ENCODE assay signal across 24 cellular contexts in genomic region chr1:203459671-203460201, GRCh38. TPM values are rescaled to one million over a fixed set of nuclear protein-coding genes. Genes with fewer than 3 reads are reported as not detected.
DNase-seq lines count a peak whose midpoint lies in the region; ATAC-seq, FAIRE-seq and TF ChIP-seq lines count a peak whose summit lies in the region.
"Had no signal": no experiment of that assay in that cellular context is flagged by ENCODE, and none has a peak within 500 bp of the region (broad histone marks: within the 10 kb centered on the region; RNA-seq: fewer than 3 reads in every experiment).

No MANE protein-coding gene starts in this region.

- WGBS in GM12878 (ENCODE audit: insufficient coverage, insufficient replicate concordance, low lambda C conversion rate, missing lambda C conversion rate) = 20% methylated on average over 8 of the region's 8 CpGs

- RAD21 ChIA-PET in GM12878 (lab: Charles Lee; ENCODE audit: unreplicated experiment) = interaction anchor here (1.5 kb wide), 1 partner anchor 28 kb away, joined by 4 read pairs; no protein-coding TSS in a partner anchor

- H3K27me3 ChIP-seq in DOHH2 (ENCODE audit: control insufficient read depth, low read length) (no peaks in the 10 kb centered on the region), OCI-LY1 (ENCODE audit: insufficient read depth, low read length) (no peaks in the 10 kb centered on the region), GM12878 (replicated peaks in 1 of 2; ENCODE audit: control insufficient read depth in 2 of 2, insufficient read depth in 2 of 2, low read length in 1 of 2) (no peaks in the 10 kb centered on the region; a peak in 1 of 4 replicates)
- H3K27me3 ChIP-seq: BE2C had no signal

- H3K9me3 ChIP-seq in DOHH2 (ENCODE audit: control insufficient read depth, insufficient read depth, low read length) (no peaks in the 10 kb centered on the region), OCI-LY1 (ENCODE audit: low read length) (no peaks in the 10 kb centered on the region), GM12878 (replicated peaks; ENCODE audit: control insufficient read depth, insufficient read depth, low read length) (no peaks in the 10 kb centered on the region)
- H3K9me3 ChIP-seq: BE2C, HAP-1 had no signal

- H2AFZ ChIP-seq in OCI-LY1 (ENCODE audit: low read length) = no peak overlapping the region; the same call in 1 of the 2 replicates
- no peak overlapping the region for H2AFZ ChIP-seq in GM12878 (ENCODE audit: control insufficient read depth, low read depth, low read length)
- H2AFZ ChIP-seq: GM23248 had no signal

- POLR2A ChIA-PET in GM12878 (lab: Charles Lee) = interaction anchor here (0.6 to 0.7 kb wide), 2 partner anchors 107 to 1057 kb away, joined by 3 to 4 read pairs; partner anchors contain the start of gene MDM4

- SMC1A ChIA-PET in GM12878 (lab: Charles Lee; ENCODE audit: uncharacterized antibody, unreplicated experiment) = interaction anchor here (0.7 to 1.2 kb wide), 4 partner anchors 13 to 45 kb away, joined by 3 to 4 read pairs (median 4); no protein-coding TSS in a partner anchor

- DNase-seq in GM12878 (ENCODE audit: low read depth, low spot score) (no peak), GDM1 (lab: John Stamatoyannopoulos, UW) (no peak), NK-92 (lab: John Stamatoyannopoulos, UW; ENCODE audit: unreplicated experiment) (no peak), KG1 (lab: John Stamatoyannopoulos, UW) (no peak)
- DNase-seq: BE2C; C1 segment of cervical spinal cord; CD4-positive, CD25-positive, alpha-beta regulatory T cell; CD8-positive, alpha-beta memory T cell; COR-L47; DMS 273 treated with DMSO at 0.1 percent for 48 hours; DMS53; DND-41; GM23248; IMR-90; KBM-7 had no signal

- no peaks in the 10 kb centered on the region for H3K79me2 ChIP-seq in DOHH2 (ENCODE audit: control insufficient read depth, low read length)
- no peaks in the 10 kb centered on the region for H3K79me2 ChIP-seq in OCI-LY1 (ENCODE audit: insufficient read depth, low read length)
- no peaks in the 10 kb centered on the region for H3K79me2 ChIP-seq in GM12878 (ENCODE audit: control insufficient read depth, insufficient read depth, low read length)

- CTCF ChIA-PET in GM12878 (lab: Yijun Ruan, JAX) = interaction anchor here (1.1 to 1.2 kb wide), 2 partner anchors 118 to 192 kb away, joined by 3 to 4 read pairs; no protein-coding TSS in a partner anchor

- H3K4me2 ChIP-seq in DOHH2 (ENCODE audit: low read length) (peak overlapping the region; percentile 68), OCI-LY1 (ENCODE audit: low read length) (peak overlapping the region; percentile 3; the same call in 1 of the 2 replicates), GM12878 (ENCODE audit: control insufficient read depth, insufficient read depth) (no peak overlapping the region)

- no peak for TF ChIP-seq EP300 in GM12878 (IDR thresholded peaks at IDR 0.05; ENCODE audit: borderline replicate concordance in 1 of 2, control insufficient read depth in 1 of 2, low read depth in 2 of 2, low read length in 2 of 2)

- in situ Hi-C loops in GM12878 (cut with MboI) = no loop called here

- no peak for ATAC-seq in GM12878

- no peaks in the 10 kb centered on the region for H4K20me1 ChIP-seq in DOHH2 (ENCODE audit: control insufficient read depth, insufficient read depth, low read depth, low read length)
- H4K20me1 ChIP-seq in OCI-LY1 (ENCODE audit: insufficient read depth, low read length) = no peaks in the 10 kb centered on the region
- H4K20me1 ChIP-seq in GM12878 (ENCODE audit: control insufficient read depth, insufficient read depth) = no peaks in the 10 kb centered on the region

- TF ChIP-seq RAD21 in GM12878 (IDR thresholded peaks at IDR 0.05; ENCODE audit: insufficient read depth, low read depth, low read length) = no peak

- H3K9ac ChIP-seq in OCI-LY1 (ENCODE audit: low read length) (peak overlapping the region; percentile 24; the same call in 1 of the 2 replicates), GM12878 (ENCODE audit: control insufficient read depth, insufficient read depth, low read length) (no peak overlapping the region)
- H3K9ac ChIP-seq: GM23248 had no signal

- H3K27ac ChIP-seq in DOHH2 (ENCODE audit: low read depth, low read length) (peak overlapping the region; percentile 73; the same call in 1 of the 2 replicates), OCI-LY1 (ENCODE audit: low read depth, low read length, poor library complexity, severe bottlenecking) (peak overlapping the region; percentile 96), GM12878 (ENCODE audit: control insufficient read depth, insufficient read depth) (no peak overlapping the region)
- H3K27ac ChIP-seq: GM23248, HL-60 had no signal

- no peak for TF ChIP-seq CTCF in DOHH2 (IDR thresholded peaks at IDR 0.05; ENCODE audit: low read depth, low read length, poor library complexity, severe bottlenecking)
- no peak for TF ChIP-seq CTCF in OCI-LY1 (IDR thresholded peaks at IDR 0.05; ENCODE audit: low read length)
- TF ChIP-seq CTCF in GM12878 (IDR thresholded peaks at IDR 0.05 in 2 of 3, conservative IDR thresholded peaks at IDR 0.05 in 1 of 3; ENCODE audit: control insufficient read depth in 2 of 3, extremely low read depth in 1 of 3, insufficient read depth in 1 of 3, low read depth in 3 of 3, low read length in 3 of 3) = no peak

- no peak for TF ChIP-seq POLR2A in GM12878 (IDR thresholded peaks at IDR 0.05; ENCODE audit: low read depth, low read length)

- H3K36me3 ChIP-seq in DOHH2 (ENCODE audit: control insufficient read depth, low read length) (no peaks in the 10 kb centered on the region), OCI-LY1 (ENCODE audit: insufficient read depth, low read length) (no peaks in the 10 kb centered on the region), GM12878 (ENCODE audit: control insufficient read depth in 2 of 2, insufficient read depth in 2 of 2, low read length in 1 of 2) (no peaks in the 10 kb centered on the region)
- H3K36me3 ChIP-seq: BE2C, HAP-1 had no signal

- no peak for FAIRE-seq in GM12878 (lab: Jason Lieb, UNC)
- FAIRE-seq: G401.6, GM19239 had no signal

- no peaks in the 10 kb centered on the region for H3K9me2 ChIP-seq in DOHH2 (replicated peaks; ENCODE audit: control insufficient read depth, low read length)
- H3K9me2 ChIP-seq in OCI-LY1 (ENCODE audit: low read depth, low read length) = no peaks in the 10 kb centered on the region

- intact Hi-C loops in GM12878 (cut with micrococcal nuclease; ENCODE audit: unreplicated experiment) = no loop called here

- H3K4me1 ChIP-seq in DOHH2 (ENCODE audit: control insufficient read depth, low read length) = peaks cover 75% of the 10 kb centered on the region
- H3K4me1 ChIP-seq in OCI-LY1 (ENCODE audit: insufficient read depth, low read length, severe bottlenecking) = peaks cover 99% of the 10 kb centered on the region
- no peaks in the 10 kb centered on the region for H3K4me1 ChIP-seq in GM12878 (ENCODE audit: control insufficient read depth, insufficient read depth, low read length)
- H3K4me1 ChIP-seq: BE2C, HAP-1 had no signal

- H3K4me3 ChIP-seq in DOHH2 (ENCODE audit: low read length) (peak overlapping the region; percentile 31), OCI-LY1 (ENCODE audit: low read depth, low read length, poor library complexity, severe bottlenecking) (no peak overlapping the region), GM12878 (no peak overlapping the region)
- H3K4me3 ChIP-seq: GM23248, HAP-1 had no signal

- BruUV-seq in GM12878 (replicated peaks; lab: Mats Ljungman, UMichigan) = no TSS peak

- H3F3A ChIP-seq in DOHH2 (ENCODE audit: control insufficient read depth, insufficient read depth) (no peaks in the 10 kb centered on the region), OCI-LY1 (ENCODE audit: insufficient read depth, low read length) (no peaks in the 10 kb centered on the region; the same call in 1 of the 2 replicates)

TF ChIP-seq in GM12878, 131 proteins besides CTCF, POLR2A, EP300 and RAD21 (continues in another document):
- peak; percentile 68 for TF ChIP-seq RAD51 (IDR thresholded peaks at IDR 0.05)

RNA-seq across cellular contexts. Expression of gene PRELP, which starts 15.9 kb away (rescaled TPM):
- total RNA-seq in GM12878 (2013; cell fraction: nucleolus; rRNA removed) = not detected in 2 replicates
- total RNA-seq in GM12878 (2014; rRNA removed) = not detected in 2 replicates
- not detected in 2 replicates for total RNA-seq in GM12878 (2014; rRNA removed; fragmentation: Illumina TruSeq; extraction: Trizol)
- 0.05 TPM in 2 replicates for total RNA-seq in GM12878 (2021)
- polyA plus RNA-seq in GM12878 (2011; ENCODE audit: low read depth) = not detected
- polyA plus RNA-seq in GM12878 (2011; rRNA removed) = not detected in 2 replicates
- not detected in 2 replicates for polyA plus RNA-seq in GM12878 (2011; cell fraction: cytosol; rRNA removed)
- polyA plus RNA-seq in GM12878 (2011; cell fraction: nucleus; rRNA removed) = not detected in 2 replicates
- not detected in 2 replicates for polyA plus RNA-seq in GM12878 (2012)
- not detected in 2 replicates for polyA plus RNA-seq in GM12878 (2014; fragmentation: Illumina TruSeq; extraction: Trizol)
- polyA plus RNA-seq in GM12878 (2014; fragmentation: Nextera tagmentation; extraction: Ambion mirVana) = not detected
- polyA plus RNA-seq in GM12878 (2014; rRNA removed) = not detected in 2 replicates
- polyA plus RNA-seq in GM12878 (2016; fragmentation: Nextera tagmentation; extraction: Ambion mirVana) = under 1 TPM in 1 of 2 experiments, not detected in 1; 0.03 TPM
- not detected in 2 replicates for polyA minus RNA-seq in GM12878 (2011; rRNA and poly(A)+ RNA removed)
- not detected in 2 replicates for polyA minus RNA-seq in GM12878 (2011; cell fraction: cytosol; rRNA and poly(A)+ RNA removed)
- polyA minus RNA-seq in GM12878 (2011; cell fraction: nucleus; rRNA and poly(A)+ RNA removed) = not detected in 2 replicates
- total RNA-seq: A172; CD4-positive, CD25-positive, alpha-beta regulatory T cell; CD8-positive, alpha-beta memory T cell; H4; IMR-90 had no signal
- polyA plus RNA-seq: CD4-positive, CD25-positive, alpha-beta regulatory T cell; CD8-positive, alpha-beta memory T cell had no signal

RNA-seq across cellular contexts. Expression of gene OPTC, which starts 34.2 kb away (rescaled TPM):
- total RNA-seq in GM12878 (2013; cell fraction: nucleolus; rRNA removed) = not detected in 2 replicates
- total RNA-seq in GM12878 (2014; rRNA removed) (not detected in 2 replicates), GM12878 (2014; rRNA removed; fragmentation: Illumina TruSeq; extraction: Trizol) (not detected in 2 replicates), GM12878 (2021) (not detected in 2 replicates)
- polyA plus RNA-seq in GM12878 (2011; ENCODE audit: low read depth) = not detected
- polyA plus RNA-seq in GM12878 (2011; rRNA removed) (not detected in 2 replicates), GM12878 (2014; fragmentation: Illumina TruSeq; extraction: Trizol) (not detected in 2 replicates), GM12878 (2014; fragmentation: Nextera tagmentation; extraction: Ambion mirVana) (not detected), GM12878 (2014; rRNA removed) (not detected in 2 replicates), GM12878 (2016; fragmentation: Nextera tagmentation; extraction: Ambion mirVana) (not detected)
- polyA plus RNA-seq in GM12878 (2011; cell fraction: cytosol; rRNA removed) = not detected in 2 replicates
- not detected in 2 replicates for polyA plus RNA-seq in GM12878 (2011; cell fraction: nucleus; rRNA removed)
- polyA plus RNA-seq in GM12878 (2012) = not detected in 2 replicates
- polyA minus RNA-seq in GM12878 (2011; rRNA and poly(A)+ RNA removed) = not detected in 2 replicates
- not detected in 2 replicates for polyA minus RNA-seq in GM12878 (2011; cell fraction: cytosol; rRNA and poly(A)+ RNA removed)
- not detected in 2 replicates for polyA minus RNA-seq in GM12878 (2011; cell fraction: nucleus; rRNA and poly(A)+ RNA removed)
- total RNA-seq: A172; CD4-positive, CD25-positive, alpha-beta regulatory T cell; CD8-positive, alpha-beta memory T cell; GM23248; H4; HT1080; IMR-90 had no signal
- polyA plus RNA-seq: CD4-positive, CD25-positive, alpha-beta regulatory T cell; CD8-positive, alpha-beta memory T cell; GM23248; IMR-90 had no signal
